ENCODE assay signal across 28 cellular contexts in genomic region chr20:3861191-3861590, GRCh38.
"Had no signal": no experiment of that assay in that cellular context is flagged by ENCODE, and none has a peak within 500 bp of the region (broad histone marks: within the 10 kb centered on the region; RNA-seq: fewer than 3 reads in every experiment).

No MANE protein-coding gene starts in this region.

- H3K27me3 Mint-ChIP-seq: naive thymus-derived CD8-positive, alpha-beta T cell; progenitor cell of endocrine pancreas; stimulated activated naive CD8-positive, alpha-beta T cell treated with anti-CD3 and anti-CD28 coated beads, Interleukin-15, Interleukin-2, amounts not matched to agents 100 ng/mL and 50 ng/mL, for 24 hours had no signal

- H3K4me1 ChIP-seq: left lung, lower lobe of right lung, neural progenitor cell, right atrium auricular region, right lobe of liver, suprapubic skin, tibial artery, upper lobe of right lung had no signal

- H3K9me3 ChIP-seq: left lung, lower lobe of right lung, neutrophil, ovary, right atrium auricular region, right lobe of liver, suprapubic skin, thoracic aorta, tibial artery, upper lobe of right lung had no signal

- H3K4me3 ChIP-seq: left lung, lower lobe of right lung, neural progenitor cell, ovary, right atrium auricular region, right lobe of liver, suprapubic skin, thoracic aorta, tibial artery, upper lobe of right lung had no signal

- H3K36me3 ChIP-seq: ovary had no signal

- H3K4me1 Mint-ChIP-seq: nephron, neural progenitor cell had no signal

- DNase-seq: hypothalamus; immature natural killer cell; kidney; left colon; left lung; lower lobe of right lung; mammary epithelial cell; mesenchymal stem cell; naive thymus-derived CD8-positive, alpha-beta T cell; occipital lobe; ovary; right lobe of liver; stimulated activated CD4-positive, alpha-beta T cell treated with anti-CD3 and anti-CD28 coated beads, Interleukin-12 subunit alpha, Interleukin-12 subunit beta, amount 100 ng/mL, for 4 hours; stimulated activated CD4-positive, alpha-beta T cell treated with anti-CD3 and anti-CD28 coated beads, Interleukin-15, amount 100 ng/mL, for 24 hours; stimulated activated CD4-positive, alpha-beta T cell treated with anti-CD3 and anti-CD28 coated beads, Interleukin-2, amount 100 ng/mL, for 24 hours; stimulated activated CD4-positive, alpha-beta T cell treated with anti-CD3 and anti-CD28 coated beads, Interleukin-4, amount 100 ng/mL, for 1 hour; stimulated activated naive CD4-positive, alpha-beta T cell; tibial artery; trophoblast cell; upper lobe of right lung had no signal

- H3K9me3 Mint-ChIP-seq: immature natural killer cell; naive thymus-derived CD8-positive, alpha-beta T cell; nephron; neural progenitor cell; stimulated activated naive CD8-positive, alpha-beta T cell treated with anti-CD3 and anti-CD28 coated beads, Interleukin-15, Interleukin-2, amounts not matched to agents 100 ng/mL and 50 ng/mL, for 24 hours had no signal

- H3K4me3 Mint-ChIP-seq: immature natural killer cell; naive thymus-derived CD8-positive, alpha-beta T cell; nephron; neural progenitor cell; stimulated activated naive CD8-positive, alpha-beta T cell treated with anti-CD3 and anti-CD28 coated beads, Interleukin-15, Interleukin-2, amounts not matched to agents 100 ng/mL and 50 ng/mL, for 24 hours had no signal

- H3K27ac Mint-ChIP-seq: nephron; neural progenitor cell; stimulated activated naive CD8-positive, alpha-beta T cell treated with anti-CD3 and anti-CD28 coated beads, Interleukin-15, Interleukin-2, amounts not matched to agents 100 ng/mL and 50 ng/mL, for 24 hours had no signal

- ATAC-seq: left colon; left lung; lower lobe of right lung; naive thymus-derived CD8-positive, alpha-beta T cell; right lobe of liver; upper lobe of right lung had no signal

- H3K27me3 ChIP-seq: left lung, neural progenitor cell, neutrophil, ovary, right atrium auricular region, right lobe of liver, suprapubic skin, tibial artery, upper lobe of right lung had no signal
